8 cellular contexts compared by ENCODE assay signal in genomic region chr9:19229725-19230355, GRCh38. TPM values are rescaled to one million over a fixed set of nuclear protein-coding genes. Genes with fewer than 3 reads are reported as not detected.
DNase-seq lines count a peak whose midpoint lies in the region; TF ChIP-seq lines count a peak whose summit lies in the region.

No MANE protein-coding gene starts in this region.

- peak overlapping the region; percentile 90 for H2AFZ ChIP-seq in KMS-11 (ENCODE audit: low read depth)

- peak overlapping the region; percentile 43; the same call in 1 of the 2 replicates for H3K9ac ChIP-seq in KMS-11

- POLR2A ChIA-PET in GM10248 (lab: Yijun Ruan, JAX) = no interaction called here

- H4K20me1 ChIP-seq in KMS-11 (ENCODE audit: insufficient read depth) = no peaks in the 10 kb centered on the region

- no peak overlapping the region for H3K4me3 ChIP-seq in KMS-11 (IDR thresholded peaks at IDR 0.05; ENCODE audit: insufficient read depth, low read depth, low read length)
- peak overlapping the region; percentile 95 for H3K4me3 ChIP-seq in SJCRH30
- peak overlapping the region; percentile 85 for H3K4me3 ChIP-seq in brain microvascular endothelial cell (ENCODE audit: low read depth, low read length)

- CTCF ChIA-PET in GM10248 (lab: Yijun Ruan, JAX) = interaction anchor here (1.0 to 2.0 kb wide), 3 partner anchors 12 to 227 kb away, joined by 3 to 6 read pairs (median 3); no protein-coding TSS in a partner anchor

- peaks cover 37% of the 10 kb centered on the region for H3K4me1 ChIP-seq in KMS-11 (ENCODE audit: low read depth, poor library complexity, severe bottlenecking)
- no peaks in the 10 kb centered on the region for H3K4me1 ChIP-seq in SJCRH30

- peak; percentile 1 for TF ChIP-seq CTCF in GM10248 (IDR thresholded peaks at IDR 0.05; ENCODE audit: control extremely low read depth, extremely low read depth, low read depth, missing control alignments)
- no peak for TF ChIP-seq CTCF in KMS-11 (conservative IDR thresholded peaks at IDR 0.05; ENCODE audit: low read depth, low read length)
- TF ChIP-seq CTCF in brain microvascular endothelial cell (IDR thresholded peaks at IDR 0.05; ENCODE audit: low read depth, low read length, missing control alignments) = peak; percentile 12

- no peaks in the 10 kb centered on the region for H3K9me3 ChIP-seq in SJCRH30 (replicated peaks)

- H3K27me3 ChIP-seq in KMS-11 (ENCODE audit: insufficient read depth, low read depth) = no peaks in the 10 kb centered on the region
- no peaks in the 10 kb centered on the region for H3K27me3 ChIP-seq in SJCRH30
- no peaks in the 10 kb centered on the region for H3K27me3 ChIP-seq in brain microvascular endothelial cell (replicated peaks)

- in situ Hi-C loops in brain microvascular endothelial cell (cut with HindIII; ENCODE audit: low pct_ligation_motif_present, low sequenced_read_pairs) = no loop called here

- H3K4me2 ChIP-seq in KMS-11 = peak overlapping the region; percentile 14; the same call in 1 of the 2 replicates

- H3K27ac ChIP-seq in KMS-11 (peak overlapping the region; percentile 70; the same call in 1 of the 2 replicates), SJCRH30 (peak overlapping the region; percentile 45; the same call in 1 of the 2 replicates), brain microvascular endothelial cell (no peak overlapping the region)

- peaks cover 29% of the 10 kb centered on the region; the same call in 1 of the 2 replicates for H3K79me2 ChIP-seq in KMS-11 (ENCODE audit: insufficient read depth, low read depth)

- no peaks in the 10 kb centered on the region for H3K36me3 ChIP-seq in KMS-11 (ENCODE audit: insufficient read depth)
- no peaks in the 10 kb centered on the region for H3K36me3 ChIP-seq in SJCRH30
- H3K36me3 ChIP-seq in brain microvascular endothelial cell (replicated peaks) = no peaks in the 10 kb centered on the region

- DNase-seq in GM10248 (ENCODE audit: extremely low spot score) = no peak
- peak; percentile 21 for DNase-seq in H4 (ENCODE audit: low spot score)
- DNase-seq in SJCRH30 = peak; percentile 53 to 74
- DNase-seq in brain microvascular endothelial cell = peak; percentile 37
- peak; percentile 90 for DNase-seq in islet precursor cell
- DNase-seq in stimulated activated CD8-positive, alpha-beta memory T cell treated with anti-CD3 and anti-CD28 coated beads, Interleukin-12 subunit alpha, Interleukin-12 subunit beta, amount 100 ng/mL, for 1 hour (ENCODE audit: low read depth) = peak; percentile 42
- DNase-seq in Ammon's horn (ENCODE audit: low spot score) = no peak

RNA-seq across cellular contexts. Expression of gene DENND4C, which starts 0.7 kb away (rescaled TPM):
- total RNA-seq in H4 (2014; rRNA removed; shearing (Covaris generic)) = 16.5 and 19.3 TPM in 2 replicates
- total RNA-seq in SJCRH30 (2014; rRNA removed; shearing (Covaris generic)) = 16.5 and 17.4 TPM in 2 replicates

Comparison
In these comparisons a context has a peak if more than half of its experiments do, and no peak if none do; other contexts are left out.
1. DNase-seq: peak in H4 (single experiment), SJCRH30 (2 of 2), brain microvascular endothelial cell (single experiment), islet precursor cell (single experiment) and stimulated activated CD8-positive, alpha-beta memory T cell treated with anti-CD3 and anti-CD28 coated beads, Interleukin-12 subunit alpha, Interleukin-12 subunit beta, amount 100 ng/mL, for 1 hour (single experiment); none in GM10248 (single experiment) and Ammon's horn (single experiment).